Comparison of ENCODE assay signal across 1 cellular context in genomic region chr19:48982280-48982679, GRCh38.
TF ChIP-seq lines count a peak whose summit lies in the region.

No MANE protein-coding gene starts in this region.

TF ChIP-seq in GM12878, 131 proteins besides CTCF, POLR2A, EP300 and RAD21:
- no peak for TF ChIP-seq ZNF217 (IDR thresholded peaks at IDR 0.05)
- peak; percentile 63; the same call in 1 of the 2 replicates for TF ChIP-seq GABPA (IDR thresholded peaks at IDR 0.05; ENCODE audit: low read depth)
- TF ChIP-seq ATF7 (IDR thresholded peaks at IDR 0.05; ENCODE audit: low read depth), result no peak
- TF ChIP-seq NFIC (IDR thresholded peaks at IDR 0.05; ENCODE audit: low read depth, low read length), result no peak
- TF ChIP-seq RELB (IDR thresholded peaks at IDR 0.05; ENCODE audit: low read depth), result no peak
- peak; percentile 74; the same call in 1 of the 2 replicates for TF ChIP-seq CREB1 (IDR thresholded peaks at IDR 0.05; ENCODE audit: low read depth)
- no peak for TF ChIP-seq BCL3 (IDR thresholded peaks at IDR 0.05; ENCODE audit: borderline replicate concordance, insufficient read depth, low read depth, low read length, poor library complexity, severe bottlenecking)
- TF ChIP-seq NR2C1 (IDR thresholded peaks at IDR 0.05), result peak; percentile 49; the same call in 1 of the 2 replicates
- TF ChIP-seq SKIL (IDR thresholded peaks at IDR 0.05; ENCODE audit: low read depth, poor library complexity, severe bottlenecking), result no peak
- no peak for TF ChIP-seq NR2C2 (IDR thresholded peaks at IDR 0.05; ENCODE audit: borderline replicate concordance, control insufficient read depth, insufficient read length, low read depth)
- TF ChIP-seq CREM (IDR thresholded peaks at IDR 0.05; ENCODE audit: low read depth), result no peak
- TF ChIP-seq YY1 (IDR thresholded peaks at IDR 0.05; ENCODE audit: low read depth, low read length), result 0 out of 2 replicates have a peak, but pooled peaks have one; percentile 34
- TF ChIP-seq SMC3 (IDR thresholded peaks at IDR 0.05; ENCODE audit: borderline replicate concordance, low read length), result no peak
- no peak for TF ChIP-seq NRF1 (conservative IDR thresholded peaks at IDR 0.05; ENCODE audit: low read depth, low read length)
- TF ChIP-seq PAX8 (IDR thresholded peaks at IDR 0.05), result no peak
- TF ChIP-seq SIX5 (IDR thresholded peaks at IDR 0.05; ENCODE audit: low read depth, low read length, severe bottlenecking), result peak; percentile 92
- TF ChIP-seq ZBTB40 (IDR thresholded peaks at IDR 0.05; ENCODE audit: borderline replicate concordance), result peak; percentile 31; the same call in 1 of the 2 replicates
- no peak for TF ChIP-seq TCF3 (IDR thresholded peaks at IDR 0.05; ENCODE audit: borderline replicate concordance, insufficient read depth, low read depth, low read length)
- no peak for TF ChIP-seq USF1 (IDR thresholded peaks at IDR 0.05; ENCODE audit: borderline replicate concordance, extremely low read length, insufficient read depth, low read depth, low read length)
- no peak for TF ChIP-seq ZZZ3 (IDR thresholded peaks at IDR 0.05; ENCODE audit: control insufficient read depth, insufficient read length, low read depth)
- TF ChIP-seq NR2F1 (conservative IDR thresholded peaks at IDR 0.05), result no peak
- TF ChIP-seq ETV6 (conservative IDR thresholded peaks at IDR 0.05 in 1 of 2, IDR thresholded peaks at IDR 0.05 in 1 of 2; ENCODE audit: borderline replicate concordance in 1 of 2, low read depth in 1 of 2), result no peak
- TF ChIP-seq WRNIP1 (IDR thresholded peaks at IDR 0.05; ENCODE audit: borderline replicate concordance, low read depth, low read length), result no peak
- TF ChIP-seq IRF4 (IDR thresholded peaks at IDR 0.05; ENCODE audit: low read depth, low read length), result no peak
- TF ChIP-seq IKZF1 (conservative IDR thresholded peaks at IDR 0.05), result peak; percentile 43; the same call in 1 of the 2 replicates
- no peak for TF ChIP-seq SP1 (IDR thresholded peaks at IDR 0.05; ENCODE audit: low read depth, low read length)
- no peak for TF ChIP-seq CEBPB (IDR thresholded peaks at IDR 0.05; ENCODE audit: borderline replicate concordance in 1 of 2, low read depth in 2 of 2, low read length in 2 of 2)
- TF ChIP-seq BMI1 (IDR thresholded peaks at IDR 0.05; ENCODE audit: borderline replicate concordance), result no peak
- no peak for TF ChIP-seq SUZ12 (IDR thresholded peaks at IDR 0.05; ENCODE audit: unreplicated experiment)
- TF ChIP-seq STAT1 (conservative IDR thresholded peaks at IDR 0.05), result no peak
- no peak for TF ChIP-seq NKRF (conservative IDR thresholded peaks at IDR 0.05)
- TF ChIP-seq RB1 (IDR thresholded peaks at IDR 0.05; ENCODE audit: borderline replicate concordance), result no peak
- no peak for TF ChIP-seq EED (IDR thresholded peaks at IDR 0.05; ENCODE audit: low read depth)
- TF ChIP-seq SRF (IDR thresholded peaks at IDR 0.05; ENCODE audit: low read depth in 2 of 2, low read length in 2 of 2), result no peak
- no peak for TF ChIP-seq RAD51 (IDR thresholded peaks at IDR 0.05)
- TF ChIP-seq ZBTB4 (CRISPR knock-in tag; IDR thresholded peaks at IDR 0.05), result no peak
- no peak for TF ChIP-seq RCOR1 (conservative IDR thresholded peaks at IDR 0.05; ENCODE audit: low read depth, low read length)
- no peak for TF ChIP-seq MAX (IDR thresholded peaks at IDR 0.05; ENCODE audit: low read depth, low read length)
- TF ChIP-seq FOXM1 (IDR thresholded peaks at IDR 0.05; ENCODE audit: low read depth, low read length), result no peak
- TF ChIP-seq PAX5 (IDR thresholded peaks at IDR 0.05; ENCODE audit: borderline replicate concordance, low read depth, low read length), result no peak
- TF ChIP-seq TCF12 (IDR thresholded peaks at IDR 0.05; ENCODE audit: low read depth, low read length), result no peak
- TF ChIP-seq HDAC2 (IDR thresholded peaks at IDR 0.05), result no peak
- TF ChIP-seq HCFC1 (IDR thresholded peaks at IDR 0.05; ENCODE audit: low read length), result peak; percentile 74
- no peak for TF ChIP-seq IRF5 (IDR thresholded peaks at IDR 0.05; ENCODE audit: borderline replicate concordance)
- no peak for TF ChIP-seq ATF2 (IDR thresholded peaks at IDR 0.05; ENCODE audit: low read length)
- no peak for TF ChIP-seq RFX5 (IDR thresholded peaks at IDR 0.05; ENCODE audit: low read depth, low read length)
- TF ChIP-seq SMARCA5 (IDR thresholded peaks at IDR 0.05), result no peak
- TF ChIP-seq CHD2 (IDR thresholded peaks at IDR 0.05; ENCODE audit: borderline replicate concordance, low read depth, low read length), result no peak
- no peak for TF ChIP-seq ESRRA (IDR thresholded peaks at IDR 0.05; ENCODE audit: low read length)
